15 cellular contexts compared by ENCODE assay signal in the genomic region with DNA sequence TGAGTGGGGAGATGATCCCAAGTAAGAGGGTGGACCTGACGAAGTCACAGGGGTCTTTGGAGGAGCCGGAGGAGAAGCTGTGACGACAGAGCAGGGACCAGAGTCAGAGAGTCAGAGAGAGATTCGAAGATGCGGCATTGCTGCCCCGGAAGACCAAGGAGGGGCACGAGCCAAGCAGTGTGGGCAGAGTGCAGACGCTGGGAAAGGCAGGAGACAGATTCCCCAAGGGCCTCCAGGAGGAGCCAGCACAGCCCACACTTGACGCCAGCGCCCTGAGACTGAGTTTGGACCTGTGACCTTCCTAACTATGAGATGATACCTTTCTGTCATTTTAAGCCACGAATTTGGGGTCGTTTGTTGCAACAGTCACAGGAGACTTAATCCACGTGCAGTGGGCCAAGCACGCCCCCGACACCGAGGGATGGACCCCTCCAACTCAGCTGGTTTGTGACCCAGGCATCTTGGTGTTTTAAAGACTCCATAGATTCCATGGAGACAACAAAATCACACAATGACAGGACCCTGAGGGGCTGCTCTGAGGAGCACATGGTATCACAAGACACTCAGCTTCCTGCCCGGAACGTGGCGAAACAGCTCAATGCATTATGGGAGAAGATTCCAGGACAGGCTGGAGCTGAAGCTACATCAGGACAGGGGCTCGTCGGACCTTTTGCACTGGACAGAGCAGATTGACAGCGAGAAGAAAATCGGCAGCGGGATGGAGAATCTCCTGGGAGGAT. TPM values are rescaled to one million over a fixed set of nuclear protein-coding genes. Genes with fewer than 3 reads are reported as not detected.
"Had no signal": no experiment of that assay in that cellular context is flagged by ENCODE, and none has a peak within 500 bp of the region (broad histone marks: within the 10 kb centered on the region; RNA-seq: fewer than 3 reads in every experiment).

No MANE protein-coding gene starts in this region.

- H3K9me3 ChIP-seq: neutrophil had no signal

- DNase-seq: activated CD4-positive, alpha-beta memory T cell treated with anti-CD3 and anti-CD28 coated beads for 36 hours; activated CD4-positive, alpha-beta T cell treated with anti-CD3 and anti-CD28 coated beads for 36 hours; cerebellar nuclear complex; naive thymus-derived CD8-positive, alpha-beta T cell; retina; stimulated activated CD4-positive, alpha-beta T cell treated with anti-CD3 and anti-CD28 coated beads, Interleukin-2, amount 100 ng/mL, for 48 hours; substantia nigra had no signal

- H3K36me3 ChIP-seq: heart right ventricle, neutrophil, tibial nerve had no signal

- H3K4me3 ChIP-seq: heart right ventricle, tibial nerve had no signal

- H3K4me1 ChIP-seq: heart right ventricle, tibial nerve had no signal

- H3K27ac ChIP-seq: epithelial cell of prostate, heart right ventricle, neutrophil, tibial nerve had no signal

RNA-seq across cellular contexts. Expression of gene TFF1, which starts 11.0 kb away (rescaled TPM):
- total RNA-seq: activated CD4-positive, alpha-beta memory T cell treated with anti-CD3 and anti-CD28 coated beads for 36 hours; activated CD4-positive, alpha-beta T cell treated with anti-CD3 and anti-CD28 coated beads for 36 hours; aorta; fibroblast of lung; frontal cortex; heart right ventricle; lung microvascular endothelial cell; naive thymus-derived CD8-positive, alpha-beta T cell; tibial nerve had no signal
- polyA plus RNA-seq: fibroblast of lung; heart right ventricle; naive thymus-derived CD8-positive, alpha-beta T cell had no signal

RNA-seq across cellular contexts. Expression of gene TMPRSS3, which starts 18.5 kb away (rescaled TPM):
- total RNA-seq: fibroblast of lung, frontal cortex, lung microvascular endothelial cell, tibial nerve had no signal
- polyA plus RNA-seq: fibroblast of lung had no signal

RNA-seq across cellular contexts. Expression of gene UBASH3A, which starts 26.3 kb away (rescaled TPM):
- total RNA-seq: fibroblast of lung, frontal cortex, lung microvascular endothelial cell had no signal
- polyA plus RNA-seq: fibroblast of lung had no signal

RNA-seq across cellular contexts. Expression of gene TFF2, which starts 26.6 kb away (rescaled TPM):
- total RNA-seq: activated CD4-positive, alpha-beta memory T cell treated with anti-CD3 and anti-CD28 coated beads for 36 hours; activated CD4-positive, alpha-beta T cell treated with anti-CD3 and anti-CD28 coated beads for 36 hours; aorta; fibroblast of lung; frontal cortex; heart right ventricle; lung microvascular endothelial cell; naive thymus-derived CD8-positive, alpha-beta T cell; tibial nerve had no signal
- polyA plus RNA-seq: fibroblast of lung; heart right ventricle; naive thymus-derived CD8-positive, alpha-beta T cell had no signal
